Comparison of ENCODE assay signal across 15 cellular contexts in genomic region chr14:101191086-101191881, GRCh38.
DNase-seq lines count a peak whose midpoint lies in the region; ATAC-seq and TF ChIP-seq lines count a peak whose summit lies in the region.
"Had no signal": no experiment of that assay in that cellular context is flagged by ENCODE, and none has a peak within 500 bp of the region (broad histone marks: within the 10 kb centered on the region; RNA-seq: fewer than 3 reads in every experiment).

No MANE protein-coding gene starts in this region.

- TF ChIP-seq CTCF in vagina (IDR thresholded peaks at IDR 0.05) (no peak), gastrocnemius medialis (IDR thresholded peaks at IDR 0.05 in 4 of 5, conservative IDR thresholded peaks at IDR 0.05 in 1 of 5) (no peak)

- peak; percentile 23 for DNase-seq in activated CD8-positive, alpha-beta memory T cell treated with anti-CD3 and anti-CD28 coated beads, Interleukin-2, amount 10 ng/mL, durations not matched to agents 7 days and 5 days
- DNase-seq in activated CD8-positive, alpha-beta memory T cell treated with anti-CD3 and anti-CD28 coated beads, Interleukin-2, amount 50 U/mL, for 4 hours: no peak
- DNase-seq in islet precursor cell (peak; percentile 19), retina (peak; percentile 49), vagina (ENCODE audit: extremely low spot score in 2 of 2) (peak; percentile 69 to 85), gastrocnemius medialis (no peak), amygdala (lab: John Stamatoyannopoulos, UW) (no peak)
- DNase-seq: GDM1, Karpas-422, MG63, NCI-H1092 treated with DMSO at 0.1 percent for 48 hours, NCI-H1694 treated with DMSO at 0.1 percent for 48 hours, NCI-H226, NCI-H524 treated with DMSO at 0.1 percent for 48 hours had no signal

- H3K4me3 ChIP-seq in vagina: no peak overlapping the region
- no peak overlapping the region for H3K4me3 ChIP-seq in gastrocnemius medialis
- H3K4me3 ChIP-seq: MG63 had no signal

- no peaks in the 10 kb centered on the region for H3K27me3 ChIP-seq in vagina
- no peaks in the 10 kb centered on the region for H3K27me3 ChIP-seq in gastrocnemius medialis
- H3K27me3 ChIP-seq: MG63 had no signal

- H3K27me3 Mint-ChIP-seq in activated CD8-positive, alpha-beta memory T cell treated with anti-CD3 and anti-CD28 coated beads, Interleukin-2, amount 10 ng/mL, durations not matched to agents 7 days and 5 days: no peaks in the 10 kb centered on the region

- no peak for TF ChIP-seq POLR2A in vagina (IDR thresholded peaks at IDR 0.05)
- no peak for TF ChIP-seq POLR2A in gastrocnemius medialis (IDR thresholded peaks at IDR 0.05)

- no peak for ATAC-seq in activated CD8-positive, alpha-beta memory T cell treated with anti-CD3 and anti-CD28 coated beads, Interleukin-2, amount 10 ng/mL, durations not matched to agents 7 days and 5 days
- no peak for ATAC-seq in gastrocnemius medialis
- ATAC-seq in HG02885 (IDR thresholded peaks at IDR 0.05; ENCODE audit: poor library complexity, unreplicated experiment): no peak

- no peaks in the 10 kb centered on the region for H3K9me3 Mint-ChIP-seq in activated CD8-positive, alpha-beta memory T cell treated with anti-CD3 and anti-CD28 coated beads, Interleukin-2, amount 10 ng/mL, durations not matched to agents 7 days and 5 days (ENCODE audit: low read depth)

- H3K27ac ChIP-seq in vagina (no peak overlapping the region), gastrocnemius medialis (no peak overlapping the region)

- H3K9me3 ChIP-seq in vagina (no peaks in the 10 kb centered on the region), gastrocnemius medialis (no peaks in the 10 kb centered on the region)
- H3K9me3 ChIP-seq: MG63 had no signal

- H3K36me3 ChIP-seq in vagina: no peaks in the 10 kb centered on the region
- H3K36me3 ChIP-seq in gastrocnemius medialis: no peaks in the 10 kb centered on the region
- H3K36me3 ChIP-seq: MG63 had no signal

- H3K4me1 Mint-ChIP-seq in activated CD8-positive, alpha-beta memory T cell treated with anti-CD3 and anti-CD28 coated beads, Interleukin-2, amount 10 ng/mL, durations not matched to agents 7 days and 5 days: no peaks in the 10 kb centered on the region

- no peaks in the 10 kb centered on the region for H3K36me3 Mint-ChIP-seq in activated CD8-positive, alpha-beta memory T cell treated with anti-CD3 and anti-CD28 coated beads, Interleukin-2, amount 10 ng/mL, durations not matched to agents 7 days and 5 days

- H3K27ac Mint-ChIP-seq in activated CD8-positive, alpha-beta memory T cell treated with anti-CD3 and anti-CD28 coated beads, Interleukin-2, amount 10 ng/mL, durations not matched to agents 7 days and 5 days: no peak overlapping the region

- H3K4me3 Mint-ChIP-seq in activated CD8-positive, alpha-beta memory T cell treated with anti-CD3 and anti-CD28 coated beads, Interleukin-2, amount 10 ng/mL, durations not matched to agents 7 days and 5 days: no peak overlapping the region

- intact Hi-C loops in vagina (cut with DNase I) (no loop called here), gastrocnemius medialis (cut with DNase I; ENCODE audit: low total_unique reads) (no loop called here)

- H3K4me1 ChIP-seq in vagina (no peaks in the 10 kb centered on the region), gastrocnemius medialis (no peaks in the 10 kb centered on the region)

- CTCF ChIA-PET in activated CD8-positive, alpha-beta memory T cell treated with anti-CD3 and anti-CD28 coated beads, Interleukin-2, amount 10 ng/mL, durations not matched to agents 7 days and 5 days (lab: Charles Lee): no interaction called here

- in situ Hi-C loops in gastrocnemius medialis (cut with MboI; ENCODE audit: low sequenced_read_pairs in 4 of 4): no loop called here

Comparison
In these comparisons a context has a peak if more than half of its experiments do, and no peak if none do; other contexts are left out.
1. DNase-seq: peak in activated CD8-positive, alpha-beta memory T cell treated with anti-CD3 and anti-CD28 coated beads, Interleukin-2, amount 10 ng/mL, durations not matched to agents 7 days and 5 days (single experiment), islet precursor cell (single experiment), retina (single experiment) and vagina (2 of 2); none in activated CD8-positive, alpha-beta memory T cell treated with anti-CD3 and anti-CD28 coated beads, Interleukin-2, amount 50 U/mL, for 4 hours (single experiment), gastrocnemius medialis (0 of 2) and amygdala (0 of 56).